16 cellular contexts compared by ENCODE assay signal in genomic region chr18:77617681-77618080, GRCh38.
A peak's percentile ranks its signal among the peaks of the same experiment; 100 is the strongest.
DNase-seq lines count a peak whose midpoint lies in the region; ATAC-seq and TF ChIP-seq lines count a peak whose summit lies in the region.
"Had no signal": no experiment of that assay in that cellular context is flagged by ENCODE, and none has a peak within 500 bp of the region (broad histone marks: within the 10 kb centered on the region; RNA-seq: fewer than 3 reads in every experiment).

No MANE protein-coding gene starts in this region.

- H3K4me3 ChIP-seq in fibroblast of mammary gland (ENCODE audit: control insufficient read depth, low read depth, low read length) (no peak overlapping the region), coronary artery (no peak overlapping the region)
- H3K4me3 ChIP-seq: GM23338 had no signal

- intact Hi-C loops in sciatic nerve (cut with DNase I), result no loop called here

- no peak overlapping the region for H3K27ac ChIP-seq in coronary artery

- H3K9me3 Mint-ChIP-seq in HFFc6, result peaks cover 46% of the 10 kb centered on the region
- H3K9me3 Mint-ChIP-seq: CD8-positive, alpha-beta T cell; GM23338 had no signal

- H3K4me1 Mint-ChIP-seq in HFFc6 (ENCODE audit: low read depth), result no peaks in the 10 kb centered on the region
- H3K4me1 Mint-ChIP-seq: CD14-positive monocyte, GM23338 had no signal

- H3K27me3 Mint-ChIP-seq in HFFc6 (ENCODE audit: insufficient read depth), result no peaks in the 10 kb centered on the region; the same call in 1 of the 2 replicates

- H3K27ac Mint-ChIP-seq in HFFc6, result no peak overlapping the region
- H3K27ac Mint-ChIP-seq: CD14-positive monocyte; CD8-positive, alpha-beta T cell; GM23338; IgD-negative memory B cell had no signal

- DNase-seq in RPMI7951 (ENCODE audit: low read depth), result peak; percentile 13
- peak; percentile 36 for DNase-seq in astrocyte of the hippocampus (ENCODE audit: low read depth, low spot score)
- peak; percentile 4 for DNase-seq in fibroblast of mammary gland (ENCODE audit: low read depth)
- DNase-seq in sciatic nerve (ENCODE audit: low spot score), result no peak
- no peak for DNase-seq in HFFc6
- no peak for DNase-seq in coronary artery (ENCODE audit: low spot score)
- DNase-seq: CD8-positive, alpha-beta T cell; COR-L47; DMS153; DMS79 treated with DMSO at 0.1 percent for 48 hours; GF-D8; H7 had no signal

- ATAC-seq in sciatic nerve (peak; percentile 43), GM18511 (IDR thresholded peaks at IDR 0.05; ENCODE audit: unreplicated experiment) (no peak)
- ATAC-seq: CD8-positive, alpha-beta T cell; GM23338 had no signal

- TF ChIP-seq CTCF in fibroblast of mammary gland (conservative IDR thresholded peaks at IDR 0.05; ENCODE audit: control insufficient read depth, insufficient read depth, low read depth, low read length), result no peak
- no peak for TF ChIP-seq CTCF in HFFc6 (IDR thresholded peaks at IDR 0.05)
- TF ChIP-seq CTCF in coronary artery (IDR thresholded peaks at IDR 0.05), result no peak

- no peak overlapping the region for H3K4me3 Mint-ChIP-seq in HFFc6
- H3K4me3 Mint-ChIP-seq: CD14-positive monocyte; CD8-positive, alpha-beta T cell; GM23338; IgD-negative memory B cell had no signal

- H3K36me3 Mint-ChIP-seq in HFFc6 (ENCODE audit: low read depth), result no peaks in the 10 kb centered on the region; the same call in 1 of the 2 replicates
- H3K36me3 Mint-ChIP-seq: CD14-positive monocyte; CD8-positive, alpha-beta T cell; IgD-negative memory B cell had no signal

Comparison
In these comparisons a context has a peak if more than half of its experiments do, and no peak if none do; other contexts are left out.
1. DNase-seq: peak in RPMI7951 (single experiment), astrocyte of the hippocampus (single experiment) and fibroblast of mammary gland (single experiment); none in sciatic nerve (single experiment), HFFc6 (single experiment) and coronary artery (single experiment).